ENCODE assay signal across 25 cellular contexts in the genomic region with DNA sequence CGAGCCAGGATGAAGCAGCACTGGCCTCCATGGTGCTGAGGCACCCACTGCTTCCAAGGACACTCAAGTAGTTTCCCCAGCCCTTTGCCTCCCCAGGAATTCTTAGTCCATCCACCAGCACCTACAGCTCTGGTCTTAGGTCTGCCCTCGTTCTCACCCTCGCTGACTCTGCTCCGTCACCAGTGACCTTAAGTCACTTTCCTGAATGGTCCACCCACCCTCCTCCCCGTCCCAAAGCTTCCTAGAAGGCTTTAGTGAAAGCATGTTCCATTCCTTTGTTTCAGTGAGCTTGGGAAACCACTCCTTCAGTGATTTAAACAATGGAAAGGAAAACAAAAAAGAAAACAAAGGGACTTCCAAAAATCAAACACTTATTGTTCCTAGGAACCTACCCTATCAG. TPM values are rescaled to one million over a fixed set of nuclear protein-coding genes. Genes with fewer than 3 reads are reported as not detected.
DNase-seq lines count a peak whose midpoint lies in the region; ATAC-seq and TF ChIP-seq lines count a peak whose summit lies in the region.
"Had no signal": no experiment of that assay in that cellular context is flagged by ENCODE, and none has a peak within 500 bp of the region (broad histone marks: within the 10 kb centered on the region; RNA-seq: fewer than 3 reads in every experiment).

No MANE protein-coding gene starts in this region.

- TF ChIP-seq CTCF in left ventricle myocardium inferior (IDR thresholded peaks at IDR 0.05; ENCODE audit: borderline replicate concordance) (no peak), endothelial cell (IDR thresholded peaks at IDR 0.05; ENCODE audit: unreplicated experiment) (no peak), nephron progenitor cell (IDR thresholded peaks at IDR 0.05) (no peak)

- H3K9me3 ChIP-seq in left ventricle myocardium inferior (replicated peaks), result no peaks in the 10 kb centered on the region
- H3K9me3 ChIP-seq: A549, neutrophil, prostate gland, SK-N-SH, stomach, thyroid gland had no signal

- peaks cover 42% of the 10 kb centered on the region for H3K4me1 ChIP-seq in left ventricle myocardium inferior
- H3K4me1 ChIP-seq: A549, prostate gland had no signal

- H3K27ac ChIP-seq in left ventricle myocardium inferior (replicated peaks), result peak overlapping the region; percentile 22
- H3K27ac ChIP-seq: A549, dorsolateral prefrontal cortex, neutrophil, prostate gland, stomach had no signal

- H3K27me3 Mint-ChIP-seq in endothelial cell (ENCODE audit: unreplicated experiment) (peaks cover 2% of the 10 kb centered on the region), nephron progenitor cell (ENCODE audit: low read depth, poor library complexity) (peaks cover 10% of the 10 kb centered on the region)
- H3K27me3 Mint-ChIP-seq: activated CD4-positive, alpha-beta T cell treated with anti-CD3 and anti-CD28 coated beads for 36 hours; activated naive CD8-positive, alpha-beta T cell had no signal

- intact Hi-C loops in left ventricle myocardium inferior (cut with micrococcal nuclease), result no loop called here
- intact Hi-C loops in cardiac septum (cut with DNase I), result loop anchor here (5.0 kb wide), 1 partner anchor 47 kb away; no protein-coding TSS in a partner anchor

- H3K4me1 Mint-ChIP-seq in endothelial cell (ENCODE audit: unreplicated experiment) (peaks cover 32% of the 10 kb centered on the region), nephron progenitor cell (peaks cover 22% of the 10 kb centered on the region)
- H3K4me1 Mint-ChIP-seq: CD8-positive, alpha-beta memory T cell had no signal

- ATAC-seq in HG03520 (IDR thresholded peaks at IDR 0.05; ENCODE audit: unreplicated experiment), result no peak
- ATAC-seq: A549; activated CD4-positive, alpha-beta T cell treated with anti-CD3 and anti-CD28 coated beads for 36 hours; activated CD8-positive, alpha-beta T cell treated with anti-CD3 and anti-CD28 coated beads, Interleukin-2, amount 10 ng/mL, durations not matched to agents 7 days and 5 days had no signal

- H3K27me3 ChIP-seq in left ventricle myocardium inferior (ENCODE audit: low read depth), result no peaks in the 10 kb centered on the region
- H3K27me3 ChIP-seq: dorsolateral prefrontal cortex, neutrophil, stomach, thyroid gland had no signal

- no peaks in the 10 kb centered on the region for H3K36me3 Mint-ChIP-seq in endothelial cell (ENCODE audit: low read depth, unreplicated experiment)
- no peaks in the 10 kb centered on the region for H3K36me3 Mint-ChIP-seq in nephron progenitor cell (ENCODE audit: low read depth)
- H3K36me3 Mint-ChIP-seq: activated naive CD8-positive, alpha-beta T cell; CD8-positive, alpha-beta memory T cell had no signal

- no peak for DNase-seq in left ventricle myocardium inferior
- no peak for DNase-seq in cardiac septum (ENCODE audit: low spot score)
- no peak for DNase-seq in endothelial cell (ENCODE audit: low spot score)
- no peak for DNase-seq in nephron progenitor cell
- DNase-seq in NOMO-1 (lab: John Stamatoyannopoulos, UW; ENCODE audit: unreplicated experiment in 2 of 2), result no peak
- no peak for DNase-seq in hypothalamus (lab: John Stamatoyannopoulos, UW)
- no peak for DNase-seq in activated CD4-positive, CD25-positive, alpha-beta regulatory T cell (lab: John Stamatoyannopoulos, UW)
- DNase-seq: activated CD4-positive, alpha-beta T cell treated with anti-CD3 and anti-CD28 coated beads for 36 hours; activated CD8-positive, alpha-beta T cell treated with anti-CD3 and anti-CD28 coated beads, Interleukin-2, amount 10 ng/mL, durations not matched to agents 7 days and 5 days; AML-193; anterior cingulate cortex; CD8-positive, alpha-beta memory T cell; dorsolateral prefrontal cortex; islet precursor cell; NCI-H2029 treated with DMSO at 0.1 percent for 48 hours; NCI-H748 treated with DMSO at 0.1 percent for 48 hours; SK-N-SH; stomach; thyroid gland had no signal

- H3K9me3 Mint-ChIP-seq in endothelial cell (ENCODE audit: unreplicated experiment), result no peaks in the 10 kb centered on the region
- no peaks in the 10 kb centered on the region for H3K9me3 Mint-ChIP-seq in nephron progenitor cell
- H3K9me3 Mint-ChIP-seq: CD8-positive, alpha-beta memory T cell; T-helper 1 cell treated with Interleukin-12 subunit alpha and Interleukin-12 subunit beta and Interleukin-4 antibody, amounts not matched to agents 30 μg/mL and 1 μg/mL, for 36 hours had no signal

- H3K4me3 ChIP-seq in left ventricle myocardium inferior, result no peak overlapping the region
- H3K4me3 ChIP-seq: A549, dorsolateral prefrontal cortex, prostate gland, stomach, thyroid gland had no signal

- peak overlapping the region; percentile 79 for H3K27ac Mint-ChIP-seq in endothelial cell (ENCODE audit: unreplicated experiment)
- H3K27ac Mint-ChIP-seq in nephron progenitor cell, result peak overlapping the region; percentile 72
- H3K27ac Mint-ChIP-seq: activated CD4-positive, alpha-beta T cell treated with anti-CD3 and anti-CD28 coated beads for 36 hours; activated CD8-positive, alpha-beta T cell treated with anti-CD3 and anti-CD28 coated beads, Interleukin-2, amount 10 ng/mL, durations not matched to agents 7 days and 5 days; activated naive CD8-positive, alpha-beta T cell; CD8-positive, alpha-beta memory T cell; T-helper 1 cell treated with Interleukin-12 subunit alpha and Interleukin-12 subunit beta and Interleukin-4 antibody, amounts not matched to agents 30 μg/mL and 1 μg/mL, for 36 hours had no signal

- no peak overlapping the region for H3K4me3 Mint-ChIP-seq in endothelial cell (ENCODE audit: unreplicated experiment)
- no peak overlapping the region for H3K4me3 Mint-ChIP-seq in nephron progenitor cell
- H3K4me3 Mint-ChIP-seq: activated CD4-positive, alpha-beta T cell treated with anti-CD3 and anti-CD28 coated beads for 36 hours; activated CD8-positive, alpha-beta T cell treated with anti-CD3 and anti-CD28 coated beads, Interleukin-2, amount 10 ng/mL, durations not matched to agents 7 days and 5 days; activated naive CD8-positive, alpha-beta T cell; CD8-positive, alpha-beta memory T cell; T-helper 1 cell treated with Interleukin-12 subunit alpha and Interleukin-12 subunit beta and Interleukin-4 antibody, amounts not matched to agents 30 μg/mL and 1 μg/mL, for 36 hours had no signal

- no peaks in the 10 kb centered on the region for H3K36me3 ChIP-seq in left ventricle myocardium inferior
- H3K36me3 ChIP-seq: neutrophil, prostate gland, stomach, thyroid gland had no signal

RNA-seq across cellular contexts. Expression of a gene that starts 54.6 kb away (rescaled TPM):
- total RNA-seq in left ventricle myocardium inferior (5.7 TPM), cardiac septum (6.8 TPM), endothelial cell (ENCODE audit: unreplicated experiment) (27.5 TPM)
